18 cellular contexts compared by ENCODE assay signal in the genomic region with DNA sequence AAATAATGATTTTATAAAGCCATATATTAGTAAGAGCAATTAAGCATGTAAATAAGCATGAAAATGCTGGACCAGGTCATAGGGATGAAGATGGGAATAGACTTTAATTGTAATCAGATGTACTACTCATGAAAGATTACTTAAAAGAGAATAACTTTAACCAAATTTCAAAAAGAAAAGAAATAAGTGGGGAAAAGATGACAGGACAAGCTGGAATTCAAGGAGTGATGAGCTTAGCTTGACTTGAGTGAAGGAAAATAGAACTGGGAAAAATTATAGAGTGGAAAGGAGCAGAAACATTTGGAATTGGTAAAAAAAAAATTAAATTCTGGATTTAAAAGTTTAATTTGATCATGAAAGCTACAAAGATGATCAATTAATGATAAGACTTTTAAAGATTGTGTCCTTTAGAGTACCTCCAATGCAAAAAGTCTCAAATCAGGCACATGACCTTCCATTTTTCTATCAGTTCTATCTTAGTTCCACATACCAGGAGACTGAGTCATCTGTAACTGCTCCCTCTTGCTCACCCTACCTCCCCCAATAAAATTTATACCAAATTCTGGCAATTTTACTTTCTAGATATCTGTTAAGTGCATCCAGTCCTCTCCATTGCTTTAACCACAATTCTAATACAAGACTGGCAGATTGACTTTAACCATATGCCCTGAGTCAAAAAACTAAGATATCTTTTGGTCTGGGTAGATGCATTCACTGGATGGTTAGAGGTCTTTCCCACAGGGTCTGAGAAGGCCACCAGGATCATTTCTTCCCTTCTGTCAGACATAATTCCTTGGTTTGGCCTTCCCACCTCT. TPM values are rescaled to one million over a fixed set of nuclear protein-coding genes. Genes with fewer than 3 reads are reported as not detected.
DNase-seq lines count a peak whose midpoint lies in the region; ATAC-seq, FAIRE-seq and TF ChIP-seq lines count a peak whose summit lies in the region.
"Had no signal": no experiment of that assay in that cellular context is flagged by ENCODE, and none has a peak within 500 bp of the region (broad histone marks: within the 10 kb centered on the region; RNA-seq: fewer than 3 reads in every experiment).

No MANE protein-coding gene starts in this region.

- peak; percentile 84 for DNase-seq in ELR (ENCODE audit: low read depth)
- peak; percentile 54 for DNase-seq in RCC 7860 (ENCODE audit: low spot score)
- peak; percentile 7 for DNase-seq in endothelial cell of umbilical vein (ENCODE audit: low read depth, low spot score)
- DNase-seq in activated CD4-positive, alpha-beta T cell treated with anti-CD3 and anti-CD28 coated beads for 48 hours, result no peak
- DNase-seq in DMS79 treated with DMSO at 0.1 percent for 48 hours (lab: John Stamatoyannopoulos, UW), result no peak
- DNase-seq: activated CD8-positive, alpha-beta memory T cell treated with anti-CD3 and anti-CD28 coated beads, Interleukin-2, amount 50 U/mL, for 4 hours; activated effector memory CD4-positive, alpha-beta T cell treated with anti-CD3 and anti-CD28 coated beads, Interleukin-2, amount 50 U/mL, for 16 hours; DMS53; head of caudate nucleus; naive thymus-derived CD8-positive, alpha-beta T cell; NCI-H2029; NCI-H524; T1000 had no signal

- H3K9ac ChIP-seq in endothelial cell of umbilical vein (replicated peaks; ENCODE audit: extremely low read depth, insufficient read depth, low read length) (no peak overlapping the region), skeletal muscle satellite cell (ENCODE audit: low read depth, low read length) (peak overlapping the region; percentile 78)

- H4K20me1 ChIP-seq in endothelial cell of umbilical vein (replicated peaks; ENCODE audit: control insufficient read depth, extremely low read depth, insufficient read depth, low read length), result no peaks in the 10 kb centered on the region

- no peak overlapping the region for H3K4me2 ChIP-seq in endothelial cell of umbilical vein (ENCODE audit: insufficient read depth, low read length)
- peak overlapping the region; percentile 62 for H3K4me2 ChIP-seq in skeletal muscle satellite cell (ENCODE audit: low read length)

- no peak overlapping the region for H2AFZ ChIP-seq in endothelial cell of umbilical vein (ENCODE audit: low read depth, low read length)

- H3K4me3 ChIP-seq in endothelial cell of umbilical vein (replicated peaks in 1 of 3; ENCODE audit: insufficient read depth in 1 of 3, low read depth in 1 of 3, low read length in 3 of 3) (no peak overlapping the region), skeletal muscle satellite cell (ENCODE audit: low read length) (no peak overlapping the region)
- H3K4me3 ChIP-seq: coronary artery had no signal

- no peaks in the 10 kb centered on the region for H3K79me2 ChIP-seq in endothelial cell of umbilical vein (ENCODE audit: control insufficient read depth, insufficient read depth, low read length)

- H3K36me3 ChIP-seq in endothelial cell of umbilical vein (ENCODE audit: control insufficient read depth in 2 of 2, extremely low read depth in 1 of 2, insufficient read depth in 2 of 2, low read length in 2 of 2), result no peaks in the 10 kb centered on the region
- no peaks in the 10 kb centered on the region for H3K36me3 ChIP-seq in skeletal muscle satellite cell (ENCODE audit: insufficient read depth, low read length)

- no peak for FAIRE-seq in RCC 7860 (lab: Jason Lieb, UNC)
- FAIRE-seq in endothelial cell of umbilical vein (lab: Jason Lieb, UNC), result no peak
- FAIRE-seq: islet of Langerhans had no signal

- H3K27me3 ChIP-seq in endothelial cell of umbilical vein (ENCODE audit: control insufficient read depth in 2 of 2, insufficient read depth in 2 of 2, low read length in 2 of 2) (no peaks in the 10 kb centered on the region), skeletal muscle satellite cell (ENCODE audit: control insufficient read depth, insufficient read depth, low read length) (no peaks in the 10 kb centered on the region)

- H3K4me1 ChIP-seq in endothelial cell of umbilical vein (ENCODE audit: control insufficient read depth, extremely low read depth, insufficient read depth, low read length) (peaks cover 20% of the 10 kb centered on the region), skeletal muscle satellite cell (ENCODE audit: control insufficient read depth, insufficient read depth, low read length) (peaks cover 43% of the 10 kb centered on the region)

- BruUV-seq in endothelial cell of umbilical vein (replicated peaks; lab: Mats Ljungman, UMichigan), result no TSS peak

- TF ChIP-seq POLR2A in endothelial cell of umbilical vein (IDR thresholded peaks at IDR 0.05; ENCODE audit: low read depth, low read length), result no peak

- no peak for ATAC-seq in HG02610 (IDR thresholded peaks at IDR 0.05; ENCODE audit: unreplicated experiment)
- ATAC-seq: naive thymus-derived CD8-positive, alpha-beta T cell had no signal

- H3K9me3 ChIP-seq in endothelial cell of umbilical vein (replicated peaks; ENCODE audit: control insufficient read depth, insufficient read depth, low read length) (no peaks in the 10 kb centered on the region), skeletal muscle satellite cell (replicated peaks; ENCODE audit: low read length) (no peaks in the 10 kb centered on the region)

- intact Hi-C loops in endothelial cell of umbilical vein (cut with micrococcal nuclease), result loop anchor here (2.0 kb wide), 1 partner anchor 212 kb away; no protein-coding TSS in a partner anchor

- CTCF ChIA-PET in endothelial cell of umbilical vein (lab: Charles Lee), result interaction anchor here (2.4 kb wide), 1 partner anchor 53 kb away, joined by 13 read pairs; no protein-coding TSS in a partner anchor

- TF ChIP-seq CTCF in endothelial cell of umbilical vein (IDR thresholded peaks at IDR 0.05; ENCODE audit: extremely low read depth in 1 of 2, insufficient read depth in 1 of 2, low read depth in 1 of 2, low read length in 2 of 2), result no peak

- dilution Hi-C loops in endothelial cell of umbilical vein (cut with MboI; ENCODE audit: extremely low pct_ligation_motif_present, low sequenced_read_pairs), result no loop called here

- POLR2A ChIA-PET in endothelial cell of umbilical vein (lab: Charles Lee), result no interaction called here

- H3K27ac ChIP-seq in endothelial cell of umbilical vein (ENCODE audit: insufficient read depth, low read depth, low read length), result no peak overlapping the region

- H3K9me1 ChIP-seq in endothelial cell of umbilical vein (replicated peaks; ENCODE audit: control insufficient read depth, extremely low read depth, insufficient read depth, low read length), result no peaks in the 10 kb centered on the region

TF ChIP-seq in endothelial cell of umbilical vein, 7 proteins besides CTCF, POLR2A, EP300 and RAD21:
- no peak for TF ChIP-seq JUN (IDR thresholded peaks at IDR 0.05; ENCODE audit: borderline replicate concordance, insufficient read depth, insufficient read length, low read depth)
- peak; percentile 26 for TF ChIP-seq FOS (IDR thresholded peaks at IDR 0.05; ENCODE audit: borderline replicate concordance, insufficient read depth, low read length)
- no peak for TF ChIP-seq POLR2AphosphoS5 (IDR thresholded peaks at IDR 0.05; ENCODE audit: insufficient read depth, low read depth, low read length)
- no peak for TF ChIP-seq MYC (IDR thresholded peaks at IDR 0.05; ENCODE audit: low read depth, low read length)
- TF ChIP-seq EZH2 (IDR thresholded peaks at IDR 0.05; ENCODE audit: borderline replicate concordance, low read depth, low read length, severe bottlenecking), result no peak
- TF ChIP-seq GATA2 (IDR thresholded peaks at IDR 0.05; ENCODE audit: insufficient read depth, insufficient read length, low read depth, low read length), result peak; percentile 68
- TF ChIP-seq, protein P1, sequence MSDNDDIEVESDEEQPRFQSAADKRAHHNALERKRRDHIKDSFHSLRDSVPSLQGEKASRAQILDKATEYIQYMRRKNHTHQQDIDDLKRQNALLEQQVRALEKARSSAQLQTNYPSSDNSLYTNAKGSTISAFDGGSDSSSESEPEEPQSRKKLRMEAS (IDR thresholded peaks at IDR 0.05; ENCODE audit: insufficient read depth, insufficient read length), result no peak

RNA-seq across cellular contexts. Expression of a gene that starts 56.4 kb away (rescaled TPM):
- total RNA-seq in endothelial cell of umbilical vein, result 22.2 and 28.2 TPM in 2 replicates
- 7.7 and 9.3 TPM in 2 replicates for polyA plus RNA-seq in endothelial cell of umbilical vein
- 9.7 and 11.0 TPM in 2 replicates for polyA plus RNA-seq in endothelial cell of umbilical vein (2011; cell fraction: cytosol; rRNA removed)
- 17.3 and 23.1 TPM in 2 replicates for polyA plus RNA-seq in endothelial cell of umbilical vein (2011; cell fraction: nucleus; rRNA removed)
- 23.4 and 30.0 TPM in 2 replicates for polyA plus RNA-seq in endothelial cell of umbilical vein (2012)
- 30.9 and 37.5 TPM in 2 replicates for polyA minus RNA-seq in endothelial cell of umbilical vein
- 1.6 TPM for polyA minus RNA-seq in endothelial cell of umbilical vein (2011; cell fraction: cytosol; rRNA and poly(A)+ RNA removed)
- polyA minus RNA-seq in endothelial cell of umbilical vein (2011; cell fraction: nucleus; rRNA and poly(A)+ RNA removed), result 66.6 and 75.1 TPM in 2 replicates
- total RNA-seq in skeletal muscle satellite cell (2012; rRNA removed), result 11.2 and 22.9 TPM in 2 replicates
- total RNA-seq: naive thymus-derived CD8-positive, alpha-beta T cell had no signal
- polyA plus RNA-seq: CD14-positive monocyte; naive thymus-derived CD8-positive, alpha-beta T cell had no signal

Comparison
In these comparisons a context has a peak if more than half of its experiments do, and no peak if none do; other contexts are left out.
1. DNase-seq: peak in ELR (single experiment), RCC 7860 (single experiment) and endothelial cell of umbilical vein (single experiment); none in activated CD4-positive, alpha-beta T cell treated with anti-CD3 and anti-CD28 coated beads for 48 hours (single experiment) and DMS79 treated with DMSO at 0.1 percent for 48 hours (single experiment).